In the genomic region with DNA sequence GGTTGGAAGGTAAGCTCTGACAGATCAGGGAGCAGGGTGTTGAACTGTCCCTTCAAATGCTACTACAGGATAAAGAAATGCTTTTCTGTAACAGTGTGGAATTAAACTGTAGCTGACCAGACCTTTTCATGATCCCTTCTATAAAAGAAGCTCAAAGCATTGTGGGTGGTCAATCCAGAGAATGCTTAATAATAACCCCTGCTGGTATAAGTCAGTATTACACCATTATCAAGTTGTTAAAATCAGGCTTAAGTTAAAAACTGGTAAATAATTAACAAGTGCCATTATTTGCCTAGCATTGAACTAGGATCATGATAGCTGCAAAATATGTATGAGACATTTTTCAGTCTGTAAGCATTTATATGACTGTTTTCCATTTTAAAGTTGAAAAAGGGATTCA, we compare ENCODE assay signal across 9 cellular contexts.
DNase-seq lines count a peak whose midpoint lies in the region; ATAC-seq and TF ChIP-seq lines count a peak whose summit lies in the region.
"Had no signal": no experiment of that assay in that cellular context is flagged by ENCODE, and none has a peak within 500 bp of the region (broad histone marks: within the 10 kb centered on the region; RNA-seq: fewer than 3 reads in every experiment).

No MANE protein-coding gene starts in this region.

- H3K27me3 ChIP-seq in SK-N-SH (ENCODE audit: insufficient read depth) (no peaks in the 10 kb centered on the region), tibial artery (no peaks in the 10 kb centered on the region)

- H3K4me3 ChIP-seq in SK-N-SH (ENCODE audit: low read depth in 2 of 2, low read length in 1 of 2) (no peak overlapping the region), tibial artery (no peak overlapping the region)

- POLR2A ChIA-PET in SK-N-SH (lab: Yijun Ruan, JAX), result no interaction called here

- no peaks in the 10 kb centered on the region; the same call in 1 of the 2 replicates for H3K79me2 ChIP-seq in SK-N-SH (ENCODE audit: insufficient read depth)

- ATAC-seq in SK-N-SH treated with all-trans-retinoic acid at 6 μM for 48 hours, result no peak

- no peak for DNase-seq in SK-N-SH
- peak; percentile 4 for DNase-seq in M059J (ENCODE audit: low read depth)
- peak; percentile 1 to 12 for DNase-seq in erythroblast (lab: John Stamatoyannopoulos, UW)
- DNase-seq in tibial artery, result no peak
- no peak for DNase-seq in NCI-H524 treated with DMSO at 0.1 percent for 48 hours (lab: John Stamatoyannopoulos, UW)
- no peak for DNase-seq in hypothalamus (lab: John Stamatoyannopoulos, UW)
- no peak for DNase-seq in SKM-1 (lab: John Stamatoyannopoulos, UW; ENCODE audit: unreplicated experiment)
- DNase-seq: effector CD8-positive, alpha-beta T cell had no signal

- no peak overlapping the region for H3K4me2 ChIP-seq in SK-N-SH

- intact Hi-C loops in tibial artery (cut with DNase I; ENCODE audit: low total_unique reads), result no loop called here

- H3F3A ChIP-seq in SK-N-SH (replicated peaks; ENCODE audit: insufficient read depth), result no peaks in the 10 kb centered on the region

- H3K9me2 ChIP-seq in SK-N-SH, result no peaks in the 10 kb centered on the region

- H3K9me3 ChIP-seq in SK-N-SH (no peaks in the 10 kb centered on the region; the same call in 1 of the 2 replicates), tibial artery (no peaks in the 10 kb centered on the region)

- no peak for TF ChIP-seq EP300 in SK-N-SH (IDR thresholded peaks at IDR 0.05; ENCODE audit: borderline replicate concordance in 1 of 2, low read depth in 1 of 2, low read length in 1 of 2)

- H3K4me1 ChIP-seq in SK-N-SH (ENCODE audit: control insufficient read depth in 1 of 2, insufficient read depth in 2 of 2, low read depth in 1 of 2, low read length in 1 of 2) (no peaks in the 10 kb centered on the region; a peak in 1 of 4 replicates), tibial artery (no peaks in the 10 kb centered on the region)

- CTCF ChIA-PET in SK-N-SH (lab: Yijun Ruan, JAX), result interaction anchor here (0.5 to 3.5 kb wide), 11 partner anchors 9 to 384 kb away, joined by 3 to 28 read pairs (median 4); no protein-coding TSS in a partner anchor

- TF ChIP-seq RAD21 in SK-N-SH (IDR thresholded peaks at IDR 0.05; ENCODE audit: low read length), result no peak

- no peaks in the 10 kb centered on the region for H4K20me1 ChIP-seq in SK-N-SH (ENCODE audit: insufficient read depth)

- H2AFZ ChIP-seq in SK-N-SH (ENCODE audit: low read depth), result no peak overlapping the region; the same call in 1 of the 2 replicates

- TF ChIP-seq POLR2A in erythroblast (IDR thresholded peaks at IDR 0.05; ENCODE audit: low read length), result no peak

- TF ChIP-seq CTCF in SK-N-SH (IDR thresholded peaks at IDR 0.05), result peak; percentile 58
- peak; percentile 12 to 21 for TF ChIP-seq CTCF in tibial artery (IDR thresholded peaks at IDR 0.05)

- H3K9ac ChIP-seq in SK-N-SH, result no peak overlapping the region

- H3K27ac ChIP-seq in SK-N-SH (ENCODE audit: low read depth in 2 of 2, low read length in 1 of 2) (no peak overlapping the region), tibial artery (no peak overlapping the region)

- H3K36me3 ChIP-seq in SK-N-SH (replicated peaks in 1 of 2; ENCODE audit: control insufficient read depth in 1 of 2, insufficient read depth in 2 of 2, low read length in 1 of 2) (no peaks in the 10 kb centered on the region), tibial artery (no peaks in the 10 kb centered on the region)

TF ChIP-seq in SK-N-SH, 30 proteins besides CTCF, POLR2A, EP300 and RAD21 (continues in another document):
- TF ChIP-seq RCOR1 (IDR thresholded peaks at IDR 0.05; ENCODE audit: low read length) (no peak), GATA2 (CRISPR knock-in tag; IDR thresholded peaks at IDR 0.05) (no peak), POLR2AphosphoS5 (IDR thresholded peaks at IDR 0.05; ENCODE audit: low read depth, low read length) (no peak), TAF1 (IDR thresholded peaks at IDR 0.05; ENCODE audit: borderline replicate concordance, low read depth, low read length) (no peak), EZH2phosphoT487 (IDR thresholded peaks at IDR 0.05; ENCODE audit: borderline replicate concordance, low read depth) (no peak), YY1 (IDR thresholded peaks at IDR 0.05; ENCODE audit: low read depth) (no peak), JUND (IDR thresholded peaks at IDR 0.05) (no peak), NFIC (IDR thresholded peaks at IDR 0.05; ENCODE audit: borderline replicate concordance) (no peak), ELF1 (IDR thresholded peaks at IDR 0.05) (no peak), FOSL2 (IDR thresholded peaks at IDR 0.05; ENCODE audit: borderline replicate concordance, low read depth) (no peak), MXI1 (IDR thresholded peaks at IDR 0.05; ENCODE audit: low read depth, low read length) (no peak), CHD2 (IDR thresholded peaks at IDR 0.05; ENCODE audit: low read length, partially characterized antibody) (no peak), TEAD4 (IDR thresholded peaks at IDR 0.05; ENCODE audit: borderline replicate concordance, insufficient read depth) (no peak), FOXJ3 (CRISPR knock-in tag; IDR thresholded peaks at IDR 0.05) (no peak), GABPA (IDR thresholded peaks at IDR 0.05; ENCODE audit: low read depth) (no peak)
- TF ChIP-seq, protein P1, sequence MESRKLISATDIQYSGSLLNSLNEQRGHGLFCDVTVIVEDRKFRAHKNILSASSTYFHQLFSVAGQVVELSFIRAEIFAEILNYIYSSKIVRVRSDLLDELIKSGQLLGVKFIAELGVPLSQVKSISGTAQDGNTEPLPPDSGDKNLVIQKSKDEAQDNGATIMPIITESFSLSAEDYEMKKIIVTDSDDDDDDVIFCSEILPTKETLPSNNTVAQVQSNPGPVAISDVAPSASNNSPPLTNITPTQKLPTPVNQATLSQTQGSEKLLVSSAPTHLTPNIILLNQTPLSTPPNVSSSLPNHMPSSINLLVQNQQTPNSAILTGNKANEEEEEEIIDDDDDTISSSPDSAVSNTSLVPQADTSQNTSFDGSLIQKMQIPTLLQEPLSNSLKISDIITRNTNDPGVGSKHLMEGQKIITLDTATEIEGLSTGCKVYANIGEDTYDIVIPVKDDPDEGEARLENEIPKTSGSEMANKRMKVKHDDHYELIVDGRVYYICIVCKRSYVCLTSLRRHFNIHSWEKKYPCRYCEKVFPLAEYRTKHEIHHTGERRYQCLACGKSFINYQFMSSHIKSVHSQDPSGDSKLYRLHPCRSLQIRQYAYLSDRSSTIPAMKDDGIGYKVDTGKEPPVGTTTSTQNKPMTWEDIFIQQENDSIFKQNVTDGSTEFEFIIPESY (IDR thresholded peaks at IDR 0.05; ENCODE audit: borderline replicate concordance, low read depth), result no peak
- TF ChIP-seq, protein P2, sequence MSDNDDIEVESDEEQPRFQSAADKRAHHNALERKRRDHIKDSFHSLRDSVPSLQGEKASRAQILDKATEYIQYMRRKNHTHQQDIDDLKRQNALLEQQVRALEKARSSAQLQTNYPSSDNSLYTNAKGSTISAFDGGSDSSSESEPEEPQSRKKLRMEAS (IDR thresholded peaks at IDR 0.05; ENCODE audit: low read depth), result no peak

TF ChIP-seq in SK-N-SH treated with all-trans-retinoic acid at 6 μM for 48 hours, 23 proteins besides CTCF, POLR2A, EP300 and RAD21:
- TF ChIP-seq ZFP30 (CRISPR knock-in tag; IDR thresholded peaks at IDR 0.05) (no peak), ZNF8 (CRISPR knock-in tag; IDR thresholded peaks at IDR 0.05) (no peak), BACH2 (CRISPR knock-in tag; IDR thresholded peaks at IDR 0.05; ENCODE audit: borderline replicate concordance) (no peak)
- TF ChIP-seq, protein P3, sequence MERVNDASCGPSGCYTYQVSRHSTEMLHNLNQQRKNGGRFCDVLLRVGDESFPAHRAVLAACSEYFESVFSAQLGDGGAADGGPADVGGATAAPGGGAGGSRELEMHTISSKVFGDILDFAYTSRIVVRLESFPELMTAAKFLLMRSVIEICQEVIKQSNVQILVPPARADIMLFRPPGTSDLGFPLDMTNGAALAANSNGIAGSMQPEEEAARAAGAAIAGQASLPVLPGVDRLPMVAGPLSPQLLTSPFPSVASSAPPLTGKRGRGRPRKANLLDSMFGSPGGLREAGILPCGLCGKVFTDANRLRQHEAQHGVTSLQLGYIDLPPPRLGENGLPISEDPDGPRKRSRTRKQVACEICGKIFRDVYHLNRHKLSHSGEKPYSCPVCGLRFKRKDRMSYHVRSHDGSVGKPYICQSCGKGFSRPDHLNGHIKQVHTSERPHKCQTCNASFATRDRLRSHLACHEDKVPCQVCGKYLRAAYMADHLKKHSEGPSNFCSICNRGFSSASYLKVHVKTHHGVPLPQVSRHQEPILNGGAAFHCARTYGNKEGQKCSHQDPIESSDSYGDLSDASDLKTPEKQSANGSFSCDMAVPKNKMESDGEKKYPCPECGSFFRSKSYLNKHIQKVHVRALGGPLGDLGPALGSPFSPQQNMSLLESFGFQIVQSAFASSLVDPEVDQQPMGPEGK (CRISPR knock-in tag; IDR thresholded peaks at IDR 0.05; ENCODE audit: borderline replicate concordance), result no peak

Comparison
In these comparisons a context has a peak if more than half of its experiments do, and no peak if none do; other contexts are left out.
1. DNase-seq: peak in M059J (single experiment) and erythroblast (2 of 2); none in SK-N-SH (single experiment), tibial artery (0 of 2), NCI-H524 treated with DMSO at 0.1 percent for 48 hours (single experiment), hypothalamus (0 of 51) and SKM-1 (single experiment).